Comparison of ENCODE assay signal across 13 cellular contexts in genomic region chr12:31655208-31655607, GRCh38. TPM values are rescaled to one million over a fixed set of nuclear protein-coding genes. Genes with fewer than 3 reads are reported as not detected.
DNase-seq lines count a peak whose midpoint lies in the region; ATAC-seq and TF ChIP-seq lines count a peak whose summit lies in the region.
"Had no signal": no experiment of that assay in that cellular context is flagged by ENCODE, and none has a peak within 500 bp of the region (broad histone marks: within the 10 kb centered on the region; RNA-seq: fewer than 3 reads in every experiment).

No MANE protein-coding gene starts in this region.

- H3K36me3 Mint-ChIP-seq in Caco-2 (ENCODE audit: insufficient read depth, unreplicated experiment): no peaks in the 10 kb centered on the region
- H3K36me3 Mint-ChIP-seq: IgD-negative memory B cell had no signal

- H3K4me1 ChIP-seq in Caco-2: peaks cover 31% of the 10 kb centered on the region
- peaks cover 5% of the 10 kb centered on the region; the same call in 1 of the 2 replicates for H3K4me1 ChIP-seq in GM23248 (ENCODE audit: insufficient read depth)
- peaks cover 4 to 6% of the 10 kb centered on the region in 2 experiments; a peak in 2 of 4 replicates for H3K4me1 ChIP-seq in SK-N-SH (ENCODE audit: control insufficient read depth in 1 of 2, insufficient read depth in 2 of 2, low read depth in 1 of 2, low read length in 1 of 2)

- ATAC-seq in GM19023 (IDR thresholded peaks at IDR 0.05; ENCODE audit: unreplicated experiment): no peak

- H3K36me3 ChIP-seq in Caco-2 (ENCODE audit: control insufficient read depth, insufficient read depth, low read length) (no peaks in the 10 kb centered on the region), GM23248 (ENCODE audit: low read depth) (no peaks in the 10 kb centered on the region), SK-N-SH (replicated peaks in 1 of 2; ENCODE audit: control insufficient read depth in 1 of 2, insufficient read depth in 2 of 2, low read length in 1 of 2) (no peaks in the 10 kb centered on the region)

- H3K27me3 ChIP-seq in Caco-2 (replicated peaks; ENCODE audit: control insufficient read depth, insufficient read depth, low read length) (no peaks in the 10 kb centered on the region), GM23248 (replicated peaks; ENCODE audit: insufficient read depth) (no peaks in the 10 kb centered on the region), SK-N-SH (ENCODE audit: insufficient read depth) (no peaks in the 10 kb centered on the region)

- H3K27me3 Mint-ChIP-seq in Caco-2 (ENCODE audit: insufficient read depth, unreplicated experiment): no peaks in the 10 kb centered on the region
- H3K27me3 Mint-ChIP-seq: B cell; CD4-positive, alpha-beta T cell; IgD-negative memory B cell had no signal

- BruUV-seq in Caco-2 (replicated peaks; lab: Mats Ljungman, UMichigan): no TSS peak

- H3K9me3 ChIP-seq in Caco-2: peaks cover 10% of the 10 kb centered on the region
- no peaks in the 10 kb centered on the region for H3K9me3 ChIP-seq in GM23248 (ENCODE audit: low read depth)
- H3K9me3 ChIP-seq in SK-N-SH: no peaks in the 10 kb centered on the region

- no peaks in the 10 kb centered on the region for H3K79me2 ChIP-seq in GM23248 (ENCODE audit: insufficient read depth)
- peaks cover 16% of the 10 kb centered on the region for H3K79me2 ChIP-seq in SK-N-SH (ENCODE audit: insufficient read depth)

- H3K9me2 ChIP-seq in GM23248 (ENCODE audit: insufficient read depth): no peaks in the 10 kb centered on the region
- H3K9me2 ChIP-seq in SK-N-SH: no peaks in the 10 kb centered on the region

- H3K4me3 ChIP-seq in Caco-2 (ENCODE audit: low read depth, low read length): no peak overlapping the region
- H3K4me3 ChIP-seq in GM23248: no peak overlapping the region
- H3K4me3 ChIP-seq in SK-N-SH (ENCODE audit: low read depth in 2 of 2, low read length in 1 of 2): no peak overlapping the region

- no peaks in the 10 kb centered on the region; the same call in 1 of the 2 replicates for H3F3A ChIP-seq in GM23248 (ENCODE audit: insufficient read depth)
- peaks cover 12% of the 10 kb centered on the region for H3F3A ChIP-seq in SK-N-SH (replicated peaks; ENCODE audit: insufficient read depth)

- no peak for TF ChIP-seq EP300 in SK-N-SH (IDR thresholded peaks at IDR 0.05; ENCODE audit: borderline replicate concordance in 1 of 2, low read depth in 1 of 2, low read length in 1 of 2)

- POLR2A ChIA-PET in Caco-2 (lab: Charles Lee): no interaction called here
- POLR2A ChIA-PET in SK-N-SH (lab: Yijun Ruan, JAX): no interaction called here

- H3K4me2 ChIP-seq in GM23248 (ENCODE audit: unreplicated experiment) (no peak overlapping the region), SK-N-SH (no peak overlapping the region)

- intact Hi-C loops in Caco-2 (cut with micrococcal nuclease; ENCODE audit: unreplicated experiment): loop anchor here (5.0 to 10.0 kb wide), 3 partner anchors 387 to 1022 kb away; partner anchors contain the start of gene DNM1L

- in situ Hi-C loops in GM23248 (cut with MboI): loop anchor here (10.0 to 25.0 kb wide), 4 partner anchors 307 to 1007 kb away; partner anchors contain the start of gene RESF1

- no peak for DNase-seq in Caco-2
- DNase-seq in GM23248: no peak
- DNase-seq in SK-N-DZ (ENCODE audit: low spot score): peak; percentile 52
- peak; percentile 72 for DNase-seq in islet precursor cell
- DNase-seq in SK-N-SH: no peak
- no peak for DNase-seq in Kasumi-1 (lab: John Stamatoyannopoulos, UW)
- DNase-seq: C1 segment of cervical spinal cord; CD4-positive, alpha-beta T cell; DMS79; H7 had no signal

- no peak for TF ChIP-seq CTCF in Caco-2 (IDR thresholded peaks at IDR 0.05; ENCODE audit: insufficient read depth in 1 of 2, low read depth in 1 of 2, low read length in 1 of 2, severe bottlenecking in 1 of 2, unreplicated experiment in 1 of 2)
- no peak for TF ChIP-seq CTCF in SK-N-SH (IDR thresholded peaks at IDR 0.05)

- H3K27ac ChIP-seq in GM23248 (no peak overlapping the region), SK-N-SH (ENCODE audit: low read depth in 2 of 2, low read length in 1 of 2) (no peak overlapping the region)

- peaks cover 44% of the 10 kb centered on the region for H3K4me1 Mint-ChIP-seq in Caco-2 (ENCODE audit: low read depth, unreplicated experiment)

- no peak overlapping the region for H3K9ac ChIP-seq in GM23248
- H3K9ac ChIP-seq in SK-N-SH: no peak overlapping the region

- no peak for TF ChIP-seq RAD21 in SK-N-SH (IDR thresholded peaks at IDR 0.05; ENCODE audit: low read length)

- CTCF ChIA-PET in Caco-2 (lab: Charles Lee) (no interaction called here), SK-N-SH (lab: Yijun Ruan, JAX) (no interaction called here)

- H3K4me3 Mint-ChIP-seq in Caco-2 (ENCODE audit: unreplicated experiment): no peak overlapping the region
- H3K4me3 Mint-ChIP-seq: B cell; CD4-positive, alpha-beta T cell had no signal

- H3K27ac Mint-ChIP-seq in Caco-2 (ENCODE audit: unreplicated experiment): peak overlapping the region; percentile 3
- H3K27ac Mint-ChIP-seq: B cell had no signal

- no peaks in the 10 kb centered on the region for H4K20me1 ChIP-seq in GM23248 (ENCODE audit: insufficient read depth)
- no peaks in the 10 kb centered on the region for H4K20me1 ChIP-seq in SK-N-SH (ENCODE audit: insufficient read depth)

- no peaks in the 10 kb centered on the region for H3K9me3 Mint-ChIP-seq in Caco-2 (ENCODE audit: unreplicated experiment)
- H3K9me3 Mint-ChIP-seq: CD4-positive, alpha-beta T cell; IgD-negative memory B cell had no signal

- 30 to 35% methylated on average over 4 of the region's 4 CpGs for WGBS in GM23248 (ENCODE audit: low coverage in 1 of 2, low lambda C conversion rate in 2 of 2, missing lambda C conversion rate in 2 of 2), 2 experiments
- WGBS in SK-N-SH (ENCODE audit: low lambda C conversion rate): 100% methylated on average over 4 of the region's 4 CpGs

- 0 out of 2 replicates have a peak overlapping the region, but pooled peaks have one; percentile 35 for H2AFZ ChIP-seq in GM23248
- H2AFZ ChIP-seq in SK-N-SH (ENCODE audit: low read depth): no peak overlapping the region

TF ChIP-seq in SK-N-SH, 30 proteins besides CTCF, POLR2A, EP300 and RAD21:
- TF ChIP-seq MEF2A (IDR thresholded peaks at IDR 0.05; ENCODE audit: borderline replicate concordance, low read depth): no peak
- no peak for TF ChIP-seq JUND (IDR thresholded peaks at IDR 0.05)
- no peak for TF ChIP-seq RXRA (IDR thresholded peaks at IDR 0.05; ENCODE audit: borderline replicate concordance, low read depth)
- TF ChIP-seq FOSL2 (IDR thresholded peaks at IDR 0.05; ENCODE audit: borderline replicate concordance, low read depth): no peak

RNA-seq across cellular contexts. Expression of gene ETFBKMT, which starts 4.3 kb away (rescaled TPM):
- total RNA-seq in Caco-2 (2022): 1.6 and 2.1 TPM in 2 replicates
- total RNA-seq in GM23248 (2014; rRNA removed; shearing (Covaris generic)): 1.8 and 3.4 TPM in 2 replicates
- polyA plus RNA-seq in GM23248 (2016; fragmentation: Nextera tagmentation; extraction: Ambion mirVana): 2.6 and 4.3 TPM in 2 replicates
- 0.77 and 1.8 TPM in 2 replicates for polyA plus RNA-seq in SK-N-DZ (2014; cell fraction: cytosol; rRNA removed)
- polyA plus RNA-seq in SK-N-DZ (2014; cell fraction: nucleus; rRNA removed): 0.47 and 0.81 TPM in 2 replicates
- 1.3 and 1.6 TPM in 2 replicates for polyA plus RNA-seq in SK-N-SH (2012; rRNA removed)
- polyA plus RNA-seq in SK-N-SH (2012; cell fraction: cytosol; rRNA removed): 1.9 and 2.1 TPM in 2 replicates
- polyA plus RNA-seq in SK-N-SH (2012; cell fraction: nucleus; rRNA removed): 1.3 and 1.4 TPM in 2 replicates

Comparison
In these comparisons a context has a peak if more than half of its experiments do, and no peak if none do; other contexts are left out.
1. DNase-seq: peak in SK-N-DZ (single experiment) and islet precursor cell (single experiment); none in Caco-2 (0 of 2), GM23248 (single experiment), SK-N-SH (single experiment) and Kasumi-1 (0 of 2).